ENCODE assay signal across 28 cellular contexts in genomic region chr2:234555161-234555560, GRCh38.
"Had no signal": no experiment of that assay in that cellular context is flagged by ENCODE, and none has a peak within 500 bp of the region (broad histone marks: within the 10 kb centered on the region; RNA-seq: fewer than 3 reads in every experiment).

No MANE protein-coding gene starts in this region.

- FAIRE-seq: endometrium, keratinocyte, pancreas had no signal

- H3K27ac ChIP-seq: esophagus squamous epithelium, heart right ventricle, lower lobe of right lung, neutrophil, pancreas, testis, tibial artery had no signal

- H3K36me3 ChIP-seq: esophagus squamous epithelium, heart right ventricle, lower lobe of right lung, neutrophil, pancreas, tibial artery had no signal

- H3K4me1 ChIP-seq: lower lobe of right lung, pancreas, testis, tibial artery had no signal

- DNase-seq: cortex of kidney; effector memory CD8-positive, alpha-beta T cell; erythroblast; esophagus squamous epithelium; foreskin melanocyte; glutamatergic neuron; heart right ventricle; hypothalamus; left ventricle myocardium superior; lower lobe of right lung; naive thymus-derived CD8-positive, alpha-beta T cell; pancreas; retina; stimulated activated CD4-positive, alpha-beta T cell treated with anti-CD3 and anti-CD28 coated beads, Interleukin-12 subunit alpha, Interleukin-12 subunit beta, amount 100 ng/mL, for 4 hours; stimulated activated CD4-positive, alpha-beta T cell treated with anti-CD3 and anti-CD28 coated beads, Interleukin-1b, Interleukin-23, amount 100 ng/mL, for 48 hours; stimulated activated CD4-positive, alpha-beta T cell treated with anti-CD3 and anti-CD28 coated beads, Interleukin-4, amount 100 ng/mL, for 1 hour; stimulated activated CD8-positive, alpha-beta memory T cell treated with anti-CD3 and anti-CD28 coated beads, Interleukin-4, amount 100 ng/mL, for 48 hours; stimulated activated naive CD8-positive, alpha-beta T cell treated with anti-CD3 and anti-CD28 coated beads, Interleukin-15, Interleukin-2, amounts not matched to agents 100 U/mL and 50 U/mL, for 24 hours; substantia nigra; testis; tibial artery had no signal

- H3K4me3 ChIP-seq: esophagus squamous epithelium, heart right ventricle, lower lobe of right lung, pancreas, smooth muscle cell, testis, tibial artery had no signal

- H3K36me3 Mint-ChIP-seq: type B pancreatic cell had no signal

- H3K4me2 ChIP-seq: smooth muscle cell had no signal

- H3K27ac Mint-ChIP-seq: effector memory CD8-positive, alpha-beta T cell; naive thymus-derived CD8-positive, alpha-beta T cell; type B pancreatic cell had no signal

- H3K4me3 Mint-ChIP-seq: effector memory CD8-positive, alpha-beta T cell; naive thymus-derived CD8-positive, alpha-beta T cell; neural crest cell; type B pancreatic cell had no signal

- H3K9me3 ChIP-seq: esophagus squamous epithelium, lower lobe of right lung, neutrophil, pancreas, testis, tibial artery had no signal

- H3K27me3 ChIP-seq: neutrophil, pancreas, testis had no signal

- ATAC-seq: heart right ventricle; left ventricle myocardium superior; naive thymus-derived CD8-positive, alpha-beta T cell; sciatic nerve; stimulated activated naive CD8-positive, alpha-beta T cell treated with anti-CD3 and anti-CD28 coated beads, Interleukin-15, Interleukin-2, amounts not matched to agents 100 U/mL and 50 U/mL, for 24 hours had no signal
